Comparison of ENCODE assay signal across 10 cellular contexts in the genomic region with DNA sequence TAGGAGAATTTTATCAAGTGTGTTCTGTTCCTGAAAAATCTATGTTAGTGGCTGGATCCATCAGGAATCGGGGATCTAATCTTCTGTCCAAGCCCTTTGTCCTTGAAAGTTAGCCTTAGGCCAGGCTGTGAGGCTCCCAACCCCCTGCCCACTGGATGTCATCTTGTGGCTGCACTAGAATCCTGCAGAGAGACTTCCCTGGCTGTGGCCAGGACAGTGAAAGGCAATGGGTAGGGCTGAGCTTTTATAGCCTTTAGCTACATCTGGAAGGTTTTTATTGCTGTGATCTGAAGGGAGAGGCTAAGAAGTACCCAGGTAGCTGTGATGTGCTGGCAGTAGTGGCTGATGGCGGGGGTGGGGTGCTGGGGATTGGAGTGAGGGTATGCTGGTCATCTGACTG. TPM values are rescaled to one million over a fixed set of nuclear protein-coding genes. Genes with fewer than 3 reads are reported as not detected.
DNase-seq lines count a peak whose midpoint lies in the region; ATAC-seq and TF ChIP-seq lines count a peak whose summit lies in the region.
"Had no signal": no experiment of that assay in that cellular context is flagged by ENCODE, and none has a peak within 500 bp of the region (broad histone marks: within the 10 kb centered on the region; RNA-seq: fewer than 3 reads in every experiment).

No MANE protein-coding gene starts in this region.

- CTCF ChIA-PET in IMR-90 (lab: Yijun Ruan, JAX), result interaction anchor here (0.9 kb wide), 1 partner anchor 32 kb away, joined by 3 read pairs; no protein-coding TSS in a partner anchor

- peak overlapping the region; percentile 0 for H2AK9ac ChIP-seq in IMR-90 (replicated peaks; ENCODE audit: low read depth, low read length, poor library complexity)

- H3K9me1 ChIP-seq in IMR-90 (ENCODE audit: insufficient read depth, low read length), result peaks cover 29% of the 10 kb centered on the region

- in situ Hi-C loops in IMR-90 (cut with MboI; ENCODE audit: low sequenced_read_pairs) (no loop called here), transverse colon (cut with MboI; ENCODE audit: low pct_ligation_motif_present in 1 of 4, low pct_unique_long_range_greater_than_20kb in 1 of 4, low sequenced_read_pairs in 3 of 4) (no loop called here)

- BruUV-seq in IMR-90 (replicated peaks; lab: Mats Ljungman, UMichigan), result no TSS peak

- H2BK5ac ChIP-seq in IMR-90 (ENCODE audit: low read depth, low read length, poor library complexity, severe bottlenecking) (no peak overlapping the region), mesenchymal stem cell (ENCODE audit: low read depth, low read length, poor library complexity, severe bottlenecking) (no peak overlapping the region)

- H3K4me1 ChIP-seq in IMR-90 (ENCODE audit: control insufficient read depth, insufficient read depth, low read length), result peaks cover 24% of the 10 kb centered on the region
- H3K4me1 ChIP-seq in colonic mucosa, result peaks cover 16% of the 10 kb centered on the region
- peaks cover 34% of the 10 kb centered on the region for H3K4me1 ChIP-seq in mesenchymal stem cell (ENCODE audit: control insufficient read depth, insufficient read depth, low read depth, low read length)
- peaks cover 26 to 76% (median 50%) of the 10 kb centered on the region in 4 donors for H3K4me1 ChIP-seq in transverse colon

- H2BK120ac ChIP-seq in IMR-90 (ENCODE audit: low read depth, low read length) (no peak overlapping the region), mesenchymal stem cell (ENCODE audit: low read depth, low read length) (peak overlapping the region; percentile 85)

- H3K18ac ChIP-seq in IMR-90 (ENCODE audit: low read depth, low read length) (no peak overlapping the region), mesenchymal stem cell (ENCODE audit: low read depth in 1 of 2, low read length in 2 of 2) (peak overlapping the region; percentile 45 to 52)

- H3K27ac ChIP-seq in IMR-90 (ENCODE audit: insufficient read depth, low read length) (0 out of 2 replicates have a peak overlapping the region, but pooled peaks have one; percentile 1), colonic mucosa (peak overlapping the region; percentile 79), mesenchymal stem cell (ENCODE audit: low read length, poor library complexity, severe bottlenecking) (no peak overlapping the region), transverse colon (peak overlapping the region; percentile 84 to 92 (median 89))

- peaks cover 18% of the 10 kb centered on the region for H3K27me3 Mint-ChIP-seq in stimulated activated naive CD8-positive, alpha-beta T cell treated with anti-CD3 and anti-CD28 coated beads, Interleukin-15, amount 100 ng/mL, for 72 hours

- no CpG with 5 or more reads among the region's 2 CpGs for WGBS in IMR-90 (ENCODE audit: extremely low coverage in 2 of 2, insufficient read length in 1 of 2), 2 experiments
- 57% methylated on average over 2 of the region's 2 CpGs for WGBS in mesenchymal stem cell
- WGBS in transverse colon (ENCODE audit: low coverage in 1 of 2), 2 donors, result 45% methylated on average over 2 of the region's 2 CpGs; no CpG with 5 or more reads in 1 of the 2 donors

- no peak for TF ChIP-seq CTCF in IMR-90 (conservative IDR thresholded peaks at IDR 0.05; ENCODE audit: low read depth, low read length)
- TF ChIP-seq CTCF in colonic mucosa (IDR thresholded peaks at IDR 0.05), result no peak
- TF ChIP-seq CTCF in transverse colon (IDR thresholded peaks at IDR 0.05), result no peak

- no peak overlapping the region for H4K5ac ChIP-seq in IMR-90 (ENCODE audit: low read depth, low read length)

- peaks cover 20 to 66% of the 10 kb centered on the region in 2 experiments for H3K79me1 ChIP-seq in IMR-90 (ENCODE audit: low read depth in 1 of 2, low read length in 2 of 2)
- peaks cover 34% of the 10 kb centered on the region for H3K79me1 ChIP-seq in mesenchymal stem cell (replicated peaks; ENCODE audit: low read length, poor library complexity, severe bottlenecking)

- H4K8ac ChIP-seq in IMR-90 (ENCODE audit: low read depth in 2 of 2, low read length in 2 of 2) (peak overlapping the region; percentile 25 to 31; a peak in 2 of 4 replicates), mesenchymal stem cell (ENCODE audit: low read length) (no peak overlapping the region)

- TF ChIP-seq POLR2A in IMR-90 (IDR thresholded peaks at IDR 0.05; ENCODE audit: low read depth, low read length) (no peak), transverse colon (IDR thresholded peaks at IDR 0.05) (peak; percentile 97)

- intact Hi-C loops in IMR-90 (cut with micrococcal nuclease) (loop anchor here (5.0 kb wide), 2 partner anchors 41 to 486 kb away; a partner anchor contains a TSS), colonic mucosa (cut with DNase I) (no loop called here), transverse colon (cut with DNase I; ENCODE audit: low total_unique reads) (no loop called here)

- peaks cover 22% of the 10 kb centered on the region for H3K4me1 Mint-ChIP-seq in stimulated activated naive CD8-positive, alpha-beta T cell treated with anti-CD3 and anti-CD28 coated beads, Interleukin-15, amount 100 ng/mL, for 72 hours

- H3K56ac ChIP-seq in IMR-90 (ENCODE audit: extremely low read depth, insufficient read depth, low read length), result no peak overlapping the region

- H4K20me1 ChIP-seq in IMR-90 (ENCODE audit: insufficient read depth, low read length), result peaks cover 4% of the 10 kb centered on the region; the same call in 1 of the 2 replicates

- POLR2A ChIA-PET in IMR-90 (lab: Charles Lee; ENCODE audit: unreplicated experiment), result no interaction called here

- peak overlapping the region in 1 of 2 experiments; percentile 70 for H2BK12ac ChIP-seq in mesenchymal stem cell (ENCODE audit: low read length in 2 of 2)

- DNase-seq in IMR-90, result no peak
- DNase-seq in colonic mucosa, result peak; percentile 85
- peak; percentile 33 for DNase-seq in mesenchymal stem cell
- peak; percentile 86 for DNase-seq in transverse colon
- no peak for DNase-seq in stimulated activated naive CD8-positive, alpha-beta T cell treated with anti-CD3 and anti-CD28 coated beads, Interleukin-15, amount 100 ng/mL, for 72 hours
- DNase-seq in putamen (ENCODE audit: low spot score), result no peak
- DNase-seq in NCI-H82 treated with DMSO at 0.1 percent for 48 hours (lab: John Stamatoyannopoulos, UW; ENCODE audit: unreplicated experiment), result no peak
- DNase-seq: T-helper 2 cell had no signal

- no peaks in the 10 kb centered on the region for H3K36me3 ChIP-seq in IMR-90 (ENCODE audit: control insufficient read depth, insufficient read depth, low read length)
- H3K36me3 ChIP-seq in colonic mucosa, result no peaks in the 10 kb centered on the region
- peaks cover 10 to 37% of the 10 kb centered on the region in 2 experiments for H3K36me3 ChIP-seq in mesenchymal stem cell (ENCODE audit: control insufficient read depth in 1 of 2, insufficient read depth in 2 of 2, low read depth in 1 of 2, low read length in 2 of 2)
- peaks cover 0 to 4% (median 0%) of the 10 kb centered on the region in 4 donors for H3K36me3 ChIP-seq in transverse colon

- H2AFZ ChIP-seq in IMR-90 (replicated peaks; ENCODE audit: low read length, poor library complexity), result peak overlapping the region; percentile 76
- H2AFZ ChIP-seq in mesenchymal stem cell (ENCODE audit: low read depth, low read length), result no peak overlapping the region

- no peaks in the 10 kb centered on the region for H3K9me3 Mint-ChIP-seq in stimulated activated naive CD8-positive, alpha-beta T cell treated with anti-CD3 and anti-CD28 coated beads, Interleukin-15, amount 100 ng/mL, for 72 hours
- H3K9me3 Mint-ChIP-seq: IgD-negative memory B cell had no signal

- no peak overlapping the region for H3K4me3 Mint-ChIP-seq in stimulated activated naive CD8-positive, alpha-beta T cell treated with anti-CD3 and anti-CD28 coated beads, Interleukin-15, amount 100 ng/mL, for 72 hours

- ATAC-seq in IMR-90 (ENCODE audit: low read depth), result no peak
- no peak for ATAC-seq in stimulated activated naive CD8-positive, alpha-beta T cell treated with anti-CD3 and anti-CD28 coated beads, Interleukin-15, amount 100 ng/mL, for 72 hours

- H3K4me2 ChIP-seq in IMR-90 (ENCODE audit: low read depth, low read length) (peak overlapping the region; percentile 87), mesenchymal stem cell (ENCODE audit: low read length, poor library complexity, severe bottlenecking) (peak overlapping the region; percentile 62)

- H4K91ac ChIP-seq in IMR-90 (ENCODE audit: insufficient read depth, low read depth, low read length) (no peak overlapping the region), mesenchymal stem cell (ENCODE audit: low read length) (no peak overlapping the region)

- H2BK15ac ChIP-seq in IMR-90 (ENCODE audit: low read depth, low read length) (no peak overlapping the region), mesenchymal stem cell (ENCODE audit: low read depth, poor library complexity, severe bottlenecking) (no peak overlapping the region)

- TF ChIP-seq EP300 in transverse colon (IDR thresholded peaks at IDR 0.05; ENCODE audit: low read depth), result no peak

- dilution Hi-C loops in IMR-90 (cut with HindIII; ENCODE audit: low sequenced_read_pairs, unreplicated experiment), result no loop called here

- no peak overlapping the region; the same call in 1 of the 2 replicates for H3K4me3 ChIP-seq in IMR-90 (ENCODE audit: insufficient read depth, low read depth, low read length)
- H3K4me3 ChIP-seq in colonic mucosa, result peak overlapping the region; percentile 75
- peak overlapping the region in 1 of 2 experiments; percentile 96 for H3K4me3 ChIP-seq in mesenchymal stem cell (ENCODE audit: insufficient read depth in 1 of 2, low read depth in 1 of 2, low read length in 2 of 2)
- H3K4me3 ChIP-seq in transverse colon, result peak overlapping the region in 3 of 4 donors; percentile 75 to 89 (median 77)

- peak overlapping the region; percentile 59; the same call in 1 of the 2 replicates for H3K9ac ChIP-seq in IMR-90 (ENCODE audit: low read depth, low read length)
- peak overlapping the region; percentile 61 to 97 for H3K9ac ChIP-seq in colonic mucosa (ENCODE audit: low read depth in 2 of 2, low read length in 2 of 2)
- peak overlapping the region; percentile 97 for H3K9ac ChIP-seq in mesenchymal stem cell (ENCODE audit: low read length)

- H3K9me3 ChIP-seq in IMR-90 (ENCODE audit: control insufficient read depth, insufficient read depth, low read length) (no peaks in the 10 kb centered on the region), colonic mucosa (no peaks in the 10 kb centered on the region), mesenchymal stem cell (ENCODE audit: control insufficient read depth, low read length) (no peaks in the 10 kb centered on the region), transverse colon (no peaks in the 10 kb centered on the region)

- H3K27ac Mint-ChIP-seq in stimulated activated naive CD8-positive, alpha-beta T cell treated with anti-CD3 and anti-CD28 coated beads, Interleukin-15, amount 100 ng/mL, for 72 hours, result no peak overlapping the region
- H3K27ac Mint-ChIP-seq: IgD-negative memory B cell had no signal

- H3K4ac ChIP-seq in IMR-90 (ENCODE audit: low read depth, low read length) (0 out of 2 replicates have a peak overlapping the region, but pooled peaks have one; percentile 23), mesenchymal stem cell (ENCODE audit: low read depth in 1 of 2, low read length in 2 of 2) (no peak overlapping the region)

- no peak overlapping the region for H2BK20ac ChIP-seq in IMR-90 (ENCODE audit: low read depth, low read length)

- TF ChIP-seq RAD21 in IMR-90 (IDR thresholded peaks at IDR 0.05; ENCODE audit: low read length), result no peak

- H3K27me3 ChIP-seq in IMR-90 (ENCODE audit: control insufficient read depth, insufficient read depth, low read length), result no peaks in the 10 kb centered on the region
- no peaks in the 10 kb centered on the region for H3K27me3 ChIP-seq in colonic mucosa
- H3K27me3 ChIP-seq in mesenchymal stem cell (ENCODE audit: control insufficient read depth in 1 of 2, insufficient read depth in 1 of 2, low read length in 2 of 2), result no peaks in the 10 kb centered on the region
- H3K27me3 ChIP-seq in transverse colon, result no peaks in the 10 kb centered on the region

- H2AK5ac ChIP-seq in IMR-90 (ENCODE audit: low read depth, low read length) (peak overlapping the region; percentile 8; the same call in 1 of the 2 replicates), mesenchymal stem cell (ENCODE audit: low read length, severe bottlenecking) (no peak overlapping the region)

- H3K14ac ChIP-seq in IMR-90 (replicated peaks; ENCODE audit: low read depth, low read length), result 0 out of 2 replicates have a peak overlapping the region, but pooled peaks have one; percentile 7
- H3K14ac ChIP-seq in mesenchymal stem cell (ENCODE audit: low read length in 2 of 2), result peak overlapping the region in 1 of 2 experiments; percentile 63

- no peak overlapping the region for H3K23ac ChIP-seq in IMR-90 (ENCODE audit: low read depth, low read length)
- H3K23ac ChIP-seq in mesenchymal stem cell (ENCODE audit: low read length in 2 of 2), result no peak overlapping the region

RNA-seq across cellular contexts. Expression of a gene that starts 2.1 kb away (rescaled TPM):
- total RNA-seq in IMR-90 (2012; rRNA removed) (9.9 and 10.8 TPM in 2 replicates), colonic mucosa (100 to 1,000 TPM; 142 to 152 TPM), transverse colon (100 to 1,000 TPM in 3 of 4 donors, 10 to 100 TPM in 1; 78.8 to 553 (median 287) TPM)
- polyA plus RNA-seq in IMR-90 (2012; rRNA removed), result 42.0 and 53.1 TPM in 2 replicates
- 68.2 and 111 TPM in 2 replicates for polyA plus RNA-seq in IMR-90 (2012; cell fraction: cytosol; rRNA removed)
- 38.8 and 119 TPM in 2 replicates for polyA plus RNA-seq in IMR-90 (2012; cell fraction: nucleus; rRNA removed; ENCODE audit: low replicate concordance)
- 50.9 TPM for polyA plus RNA-seq in mesenchymal stem cell (2013, experiment 1 of 2)
- polyA plus RNA-seq in mesenchymal stem cell (2013, experiment 2 of 2), result 50.4 TPM

RNA-seq across cellular contexts. Expression of a gene that starts 27.0 kb away (rescaled TPM):
- total RNA-seq in IMR-90 (2012; rRNA removed), result under 0.01 TPM in 1 of 2 replicates, not detected in the other
- polyA plus RNA-seq in IMR-90 (2012; rRNA removed), result 0.09 and 0.14 TPM in 2 replicates
- polyA plus RNA-seq in IMR-90 (2012; cell fraction: cytosol; rRNA removed), result 0.08 TPM in 1 of 2 replicates, not detected in the other
- 0.02 and 0.06 TPM in 2 replicates for polyA plus RNA-seq in IMR-90 (2012; cell fraction: nucleus; rRNA removed; ENCODE audit: low replicate concordance)
- 1 to 10 TPM in 1 of 2 donors, under 1 TPM in 1; 0.77 to 1.5 TPM for total RNA-seq in colonic mucosa
- 0.04 TPM for polyA plus RNA-seq in mesenchymal stem cell (2013, experiment 1 of 2)
- 0.04 TPM for polyA plus RNA-seq in mesenchymal stem cell (2013, experiment 2 of 2)
- total RNA-seq in transverse colon, result 1 to 10 TPM in 2 of 4 donors, not detected in 2; 1.9 to 2.2 TPM
- total RNA-seq: subcutaneous adipose tissue had no signal
- polyA plus RNA-seq: IgD-negative memory B cell had no signal

Comparison
In these comparisons a context has a peak if more than half of its experiments do, and no peak if none do; other contexts are left out.
1. DNase-seq: peak in colonic mucosa (single experiment), mesenchymal stem cell (single experiment) and transverse colon (single experiment); none in IMR-90 (single experiment), stimulated activated naive CD8-positive, alpha-beta T cell treated with anti-CD3 and anti-CD28 coated beads, Interleukin-15, amount 100 ng/mL, for 72 hours (0 of 2), putamen (single experiment) and NCI-H82 treated with DMSO at 0.1 percent for 48 hours (single experiment).
2. Peak in every context shown above with its lines, with median percentiles within 50 percentile points of each other: H3K9ac ChIP-seq.